In genomic region chr18:2853926-2854664, GRCh38 we compare ENCODE assay signal across 1 cellular context.
A peak's percentile ranks its signal among the peaks of the same experiment; 100 is the strongest.
TF ChIP-seq lines count a peak whose summit lies in the region.

No MANE protein-coding gene starts in this region.

TF ChIP-seq in K562, 482 proteins besides CTCF, POLR2A, EP300 and RAD21 (continued from another document and continues in another):
- TF ChIP-seq ZBTB2 (IDR thresholded peaks at IDR 0.05) (peak; percentile 45), MBD2 (IDR thresholded peaks at IDR 0.05; ENCODE audit: borderline replicate concordance, low read depth) (peak; percentile 78), ZNF12 (CRISPR knock-in tag; IDR thresholded peaks at IDR 0.05) (no peak), PRDM10 (IDR thresholded peaks at IDR 0.05; ENCODE audit: partially characterized antibody) (no peak), PHB (CRISPR knock-in tag; IDR thresholded peaks at IDR 0.05) (no peak), ZNF133 (CRISPR knock-in tag; IDR thresholded peaks at IDR 0.05) (no peak), SRF (CRISPR knock-in tag; IDR thresholded peaks at IDR 0.05) (no peak), ZNF507 (tag; conservative IDR thresholded peaks at IDR 0.05) (no peak), LARP7 (IDR thresholded peaks at IDR 0.05) (no peak; the same call in 1 of the 2 replicates), CREM (IDR thresholded peaks at IDR 0.05; ENCODE audit: low read depth) (peak; percentile 57; the same call in 1 of the 2 replicates), ETS1 (conservative IDR thresholded peaks at IDR 0.05; ENCODE audit: control insufficient read depth, low read depth, low read length) (no peak), PURB (CRISPR knock-in tag; IDR thresholded peaks at IDR 0.05; ENCODE audit: low read depth) (no peak), ZHX1 (conservative IDR thresholded peaks at IDR 0.05; ENCODE audit: low read length) (no peak), ZNF175 (CRISPR knock-in tag; IDR thresholded peaks at IDR 0.05; ENCODE audit: low read depth) (no peak), ZNF384 (IDR thresholded peaks at IDR 0.05; ENCODE audit: low read depth, low read length) (peak; percentile 60), ZMIZ1 (IDR thresholded peaks at IDR 0.05; ENCODE audit: low read depth in 2 of 2, low read length in 2 of 2) (peak in 1 of 2 experiments; percentile 88; a peak in 2 of 4 replicates), YY1 (IDR thresholded peaks at IDR 0.05; ENCODE audit: borderline replicate concordance in 1 of 3, control insufficient read depth in 1 of 3, extremely low read depth in 1 of 3, insufficient read depth in 3 of 3, insufficient read length in 1 of 3, insufficient replicate concordance in 2 of 3, low read depth in 1 of 3, low read length in 2 of 3) (no peak), CEBPB (tag; IDR thresholded peaks at IDR 0.05) (no peak), HMG20B (CRISPR knock-in tag; IDR thresholded peaks at IDR 0.05) (no peak), SMARCC2 (IDR thresholded peaks at IDR 0.05; ENCODE audit: low read depth) (peak; percentile 98), MED1 (CRISPR knock-in tag; IDR thresholded peaks at IDR 0.05; ENCODE audit: borderline replicate concordance) (no peak), RB1 (IDR thresholded peaks at IDR 0.05; ENCODE audit: low read depth) (no peak), CREB5 (CRISPR knock-in tag; IDR thresholded peaks at IDR 0.05) (no peak), SP1 (CRISPR knock-in tag; IDR thresholded peaks at IDR 0.05) (peak; percentile 88), ZNF318 (IDR thresholded peaks at IDR 0.05; ENCODE audit: borderline replicate concordance in 1 of 2, low read depth in 1 of 2) (no peak), CREBBP (IDR thresholded peaks at IDR 0.05; ENCODE audit: low read depth, low read length) (no peak), FOXP4 (CRISPR knock-in tag; IDR thresholded peaks at IDR 0.05; ENCODE audit: borderline replicate concordance) (no peak), TAL1 (IDR thresholded peaks at IDR 0.05) (peak; percentile 98), TAF15 (IDR thresholded peaks at IDR 0.05; ENCODE audit: low read depth, low read length) (no peak), DMBX1 (CRISPR knock-in tag; IDR thresholded peaks at IDR 0.05; ENCODE audit: borderline replicate concordance) (peak; percentile 84)
